12 cellular contexts compared by ENCODE assay signal in the genomic region with DNA sequence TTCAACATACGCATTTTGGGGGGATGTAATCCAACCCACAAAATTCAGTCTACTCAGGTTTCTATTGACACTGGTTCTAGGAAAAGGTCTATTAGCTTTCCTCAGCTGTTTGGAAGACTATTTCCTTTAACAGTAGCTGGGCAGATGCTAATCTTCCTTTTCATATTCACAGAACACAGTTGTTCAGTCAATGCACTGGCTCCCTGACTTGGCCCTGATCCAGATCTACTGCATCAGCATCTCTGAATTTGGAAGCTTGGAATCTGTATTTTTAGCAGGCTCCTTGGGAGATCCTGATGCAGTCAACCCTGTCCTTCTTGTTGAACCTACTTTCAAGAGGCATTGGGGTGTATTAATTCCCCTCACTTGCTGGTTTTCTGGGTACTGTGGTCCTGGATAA.
"Had no signal": no experiment of that assay in that cellular context is flagged by ENCODE, and none has a peak within 500 bp of the region (broad histone marks: within the 10 kb centered on the region; RNA-seq: fewer than 3 reads in every experiment).

No MANE protein-coding gene starts in this region.

- H3K27ac Mint-ChIP-seq: activated CD4-positive, alpha-beta T cell treated with anti-CD3 and anti-CD28 coated beads, Interleukin-2, amount 10 ng/mL, durations not matched to agents 24 days and 14 days; natural killer cell treated with Interleukin-12 subunit alpha and Interleukin-12 subunit beta and Interleukin-15 and Interleukin-18, amount 100 ng/mL, for 72 hours; stimulated activated memory B cell treated with anti-CD40 and anti-IgM and Interleukin-4, amounts not matched to agents 10 μg/mL and 1 μg/mL and 100 μg/mL, for 72 hours; T-helper 2 cell treated with Interferon-gamma antibody and Interleukin-4, amounts not matched to agents 5 μg/mL and 100 μg/mL, for 36 hours had no signal

- DNase-seq: activated CD4-positive, alpha-beta T cell treated with anti-CD3 and anti-CD28 coated beads, Interleukin-2, amount 10 ng/mL, durations not matched to agents 24 days and 14 days; activated CD4-positive, CD25-positive, alpha-beta regulatory T cell; activated naive CD4-positive, alpha-beta T cell treated with anti-CD3 and anti-CD28 coated beads, Interleukin-2, amount 50 U/mL, for 16 hours; glutamatergic neuron; hypothalamus; left ventricle myocardium superior; mesendoderm; stimulated activated CD4-positive, alpha-beta T cell treated with anti-CD3 and anti-CD28 coated beads, Interleukin-2, amount 100 ng/mL, for 48 hours; trophoblast cell had no signal

- H3K9me3 Mint-ChIP-seq: activated CD4-positive, alpha-beta T cell treated with anti-CD3 and anti-CD28 coated beads, Interleukin-2, amount 10 ng/mL, durations not matched to agents 24 days and 14 days; natural killer cell treated with Interleukin-12 subunit alpha and Interleukin-12 subunit beta and Interleukin-15 and Interleukin-18, amount 100 ng/mL, for 72 hours; stimulated activated memory B cell treated with anti-CD40 and anti-IgM and Interleukin-4, amounts not matched to agents 10 μg/mL and 1 μg/mL and 100 μg/mL, for 72 hours; T-helper 2 cell treated with Interferon-gamma antibody and Interleukin-4, amounts not matched to agents 5 μg/mL and 100 μg/mL, for 36 hours had no signal

- H3K27me3 Mint-ChIP-seq: activated CD4-positive, alpha-beta T cell treated with anti-CD3 and anti-CD28 coated beads, Interleukin-2, amount 10 ng/mL, durations not matched to agents 24 days and 14 days; natural killer cell treated with Interleukin-12 subunit alpha and Interleukin-12 subunit beta and Interleukin-15 and Interleukin-18, amount 100 ng/mL, for 72 hours; stimulated activated memory B cell treated with anti-CD40 and anti-IgM and Interleukin-4, amounts not matched to agents 10 μg/mL and 1 μg/mL and 100 μg/mL, for 72 hours had no signal

- H3K4me3 Mint-ChIP-seq: activated CD4-positive, alpha-beta T cell treated with anti-CD3 and anti-CD28 coated beads, Interleukin-2, amount 10 ng/mL, durations not matched to agents 24 days and 14 days; natural killer cell treated with Interleukin-12 subunit alpha and Interleukin-12 subunit beta and Interleukin-15 and Interleukin-18, amount 100 ng/mL, for 72 hours; stimulated activated memory B cell treated with anti-CD40 and anti-IgM and Interleukin-4, amounts not matched to agents 10 μg/mL and 1 μg/mL and 100 μg/mL, for 72 hours; T-helper 2 cell treated with Interferon-gamma antibody and Interleukin-4, amounts not matched to agents 5 μg/mL and 100 μg/mL, for 36 hours had no signal
